1 cellular context compared by ENCODE assay signal in the genomic region with DNA sequence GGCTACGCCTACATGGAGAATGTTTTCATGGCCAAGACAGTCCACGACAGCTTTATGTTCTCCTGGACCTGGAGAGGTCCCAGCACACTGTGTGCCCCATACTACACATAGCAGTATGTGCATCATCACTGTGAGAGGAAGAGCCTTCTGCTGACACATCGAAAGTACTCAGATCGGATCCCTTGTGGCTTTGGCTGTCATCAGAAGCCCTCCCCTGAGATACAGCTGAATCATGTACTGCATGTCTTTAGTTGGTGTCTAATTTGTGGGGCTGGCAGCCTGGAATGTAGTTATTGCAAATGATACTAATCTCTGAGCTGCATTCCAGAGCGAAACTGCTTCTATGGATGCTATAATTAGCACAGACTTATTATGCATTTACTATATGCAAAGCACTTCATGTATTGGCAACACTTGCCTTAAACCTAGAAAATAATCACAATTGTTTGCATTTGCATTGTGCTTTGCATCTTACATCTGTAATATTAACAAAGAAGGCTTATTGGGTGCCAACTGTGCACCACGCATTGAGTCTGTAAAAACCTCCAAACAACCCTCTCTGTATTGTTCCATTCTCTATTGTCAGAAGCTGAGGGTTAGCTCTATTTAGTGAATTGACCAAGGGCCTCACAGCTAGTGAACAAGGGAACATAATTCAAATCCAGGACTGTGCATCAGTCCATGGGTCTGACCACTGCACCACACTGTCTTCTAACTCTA.
TF ChIP-seq lines count a peak whose summit lies in the region.

No MANE protein-coding gene starts in this region.

TF ChIP-seq in GM12878, 131 proteins besides CTCF, POLR2A, EP300 and RAD21 (continued from another document and continues in another):
- TF ChIP-seq BHLHE40 (IDR thresholded peaks at IDR 0.05; ENCODE audit: borderline replicate concordance in 1 of 2, low read depth in 2 of 2, low read length in 1 of 2) (no peak), CREB1 (IDR thresholded peaks at IDR 0.05; ENCODE audit: low read depth) (peak; percentile 55; the same call in 1 of the 2 replicates), ESRRA (IDR thresholded peaks at IDR 0.05; ENCODE audit: low read length) (no peak), NRF1 (conservative IDR thresholded peaks at IDR 0.05; ENCODE audit: low read depth, low read length) (no peak), FOXM1 (IDR thresholded peaks at IDR 0.05; ENCODE audit: low read depth, low read length) (no peak), IKZF1 (conservative IDR thresholded peaks at IDR 0.05) (no peak), CEBPB (IDR thresholded peaks at IDR 0.05; ENCODE audit: borderline replicate concordance in 1 of 2, low read depth in 2 of 2, low read length in 2 of 2) (no peak), TCF7 (IDR thresholded peaks at IDR 0.05; ENCODE audit: borderline replicate concordance) (no peak), TBL1XR1 (IDR thresholded peaks at IDR 0.05; ENCODE audit: low read depth, low read length) (no peak), FOS (IDR thresholded peaks at IDR 0.05; ENCODE audit: borderline replicate concordance, extremely low read depth, insufficient read length) (no peak), RCOR1 (conservative IDR thresholded peaks at IDR 0.05; ENCODE audit: low read depth, low read length) (no peak), SMAD5 (IDR thresholded peaks at IDR 0.05; ENCODE audit: low read depth) (no peak), SUPT20H (IDR thresholded peaks at IDR 0.05; ENCODE audit: borderline replicate concordance, control insufficient read depth, low read depth, low read length) (no peak), EED (IDR thresholded peaks at IDR 0.05; ENCODE audit: low read depth) (no peak), SREBF1 (IDR thresholded peaks at IDR 0.05; ENCODE audit: low read length) (no peak), HDAC2 (IDR thresholded peaks at IDR 0.05) (no peak), TCF12 (IDR thresholded peaks at IDR 0.05; ENCODE audit: low read depth, low read length) (0 out of 2 replicates have a peak, but pooled peaks have one; percentile 37), ETV6 (conservative IDR thresholded peaks at IDR 0.05 in 1 of 2, IDR thresholded peaks at IDR 0.05 in 1 of 2; ENCODE audit: borderline replicate concordance in 1 of 2, low read depth in 1 of 2) (no peak), JUND (IDR thresholded peaks at IDR 0.05; ENCODE audit: low read depth, low read length) (no peak), CHD2 (IDR thresholded peaks at IDR 0.05; ENCODE audit: borderline replicate concordance, low read depth, low read length) (no peak), NR2C1 (IDR thresholded peaks at IDR 0.05) (no peak), RELA (IDR thresholded peaks at IDR 0.05; ENCODE audit: borderline replicate concordance, partially characterized antibody) (no peak)
- TF ChIP-seq, protein P1, sequence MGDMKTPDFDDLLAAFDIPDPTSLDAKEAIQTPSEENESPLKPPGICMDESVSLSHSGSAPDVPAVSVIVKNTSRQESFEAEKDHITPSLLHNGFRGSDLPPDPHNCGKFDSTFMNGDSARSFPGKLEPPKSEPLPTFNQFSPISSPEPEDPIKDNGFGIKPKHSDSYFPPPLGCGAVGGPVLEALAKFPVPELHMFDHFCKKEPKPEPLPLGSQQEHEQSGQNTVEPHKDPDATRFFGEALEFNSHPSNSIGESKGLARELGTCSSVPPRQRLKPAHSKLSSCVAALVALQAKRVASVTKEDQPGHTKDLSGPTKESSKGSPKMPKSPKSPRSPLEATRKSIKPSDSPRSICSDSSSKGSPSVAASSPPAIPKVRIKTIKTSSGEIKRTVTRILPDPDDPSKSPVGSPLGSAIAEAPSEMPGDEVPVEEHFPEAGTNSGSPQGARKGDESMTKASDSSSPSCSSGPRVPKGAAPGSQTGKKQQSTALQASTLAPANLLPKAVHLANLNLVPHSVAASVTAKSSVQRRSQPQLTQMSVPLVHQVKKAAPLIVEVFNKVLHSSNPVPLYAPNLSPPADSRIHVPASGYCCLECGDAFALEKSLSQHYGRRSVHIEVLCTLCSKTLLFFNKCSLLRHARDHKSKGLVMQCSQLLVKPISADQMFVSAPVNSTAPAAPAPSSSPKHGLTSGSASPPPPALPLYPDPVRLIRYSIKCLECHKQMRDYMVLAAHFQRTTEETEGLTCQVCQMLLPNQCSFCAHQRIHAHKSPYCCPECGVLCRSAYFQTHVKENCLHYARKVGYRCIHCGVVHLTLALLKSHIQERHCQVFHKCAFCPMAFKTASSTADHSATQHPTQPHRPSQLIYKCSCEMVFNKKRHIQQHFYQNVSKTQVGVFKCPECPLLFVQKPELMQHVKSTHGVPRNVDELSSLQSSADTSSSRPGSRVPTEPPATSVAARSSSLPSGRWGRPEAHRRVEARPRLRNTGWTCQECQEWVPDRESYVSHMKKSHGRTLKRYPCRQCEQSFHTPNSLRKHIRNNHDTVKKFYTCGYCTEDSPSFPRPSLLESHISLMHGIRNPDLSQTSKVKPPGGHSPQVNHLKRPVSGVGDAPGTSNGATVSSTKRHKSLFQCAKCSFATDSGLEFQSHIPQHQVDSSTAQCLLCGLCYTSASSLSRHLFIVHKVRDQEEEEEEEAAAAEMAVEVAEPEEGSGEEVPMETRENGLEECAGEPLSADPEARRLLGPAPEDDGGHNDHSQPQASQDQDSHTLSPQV (IDR thresholded peaks at IDR 0.05), result no peak
- TF ChIP-seq, protein P2, sequence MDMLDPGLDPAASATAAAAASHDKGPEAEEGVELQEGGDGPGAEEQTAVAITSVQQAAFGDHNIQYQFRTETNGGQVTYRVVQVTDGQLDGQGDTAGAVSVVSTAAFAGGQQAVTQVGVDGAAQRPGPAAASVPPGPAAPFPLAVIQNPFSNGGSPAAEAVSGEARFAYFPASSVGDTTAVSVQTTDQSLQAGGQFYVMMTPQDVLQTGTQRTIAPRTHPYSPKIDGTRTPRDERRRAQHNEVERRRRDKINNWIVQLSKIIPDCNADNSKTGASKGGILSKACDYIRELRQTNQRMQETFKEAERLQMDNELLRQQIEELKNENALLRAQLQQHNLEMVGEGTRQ (IDR thresholded peaks at IDR 0.05; ENCODE audit: borderline replicate concordance, low read depth, low read length), result no peak
- TF ChIP-seq, protein P3, sequence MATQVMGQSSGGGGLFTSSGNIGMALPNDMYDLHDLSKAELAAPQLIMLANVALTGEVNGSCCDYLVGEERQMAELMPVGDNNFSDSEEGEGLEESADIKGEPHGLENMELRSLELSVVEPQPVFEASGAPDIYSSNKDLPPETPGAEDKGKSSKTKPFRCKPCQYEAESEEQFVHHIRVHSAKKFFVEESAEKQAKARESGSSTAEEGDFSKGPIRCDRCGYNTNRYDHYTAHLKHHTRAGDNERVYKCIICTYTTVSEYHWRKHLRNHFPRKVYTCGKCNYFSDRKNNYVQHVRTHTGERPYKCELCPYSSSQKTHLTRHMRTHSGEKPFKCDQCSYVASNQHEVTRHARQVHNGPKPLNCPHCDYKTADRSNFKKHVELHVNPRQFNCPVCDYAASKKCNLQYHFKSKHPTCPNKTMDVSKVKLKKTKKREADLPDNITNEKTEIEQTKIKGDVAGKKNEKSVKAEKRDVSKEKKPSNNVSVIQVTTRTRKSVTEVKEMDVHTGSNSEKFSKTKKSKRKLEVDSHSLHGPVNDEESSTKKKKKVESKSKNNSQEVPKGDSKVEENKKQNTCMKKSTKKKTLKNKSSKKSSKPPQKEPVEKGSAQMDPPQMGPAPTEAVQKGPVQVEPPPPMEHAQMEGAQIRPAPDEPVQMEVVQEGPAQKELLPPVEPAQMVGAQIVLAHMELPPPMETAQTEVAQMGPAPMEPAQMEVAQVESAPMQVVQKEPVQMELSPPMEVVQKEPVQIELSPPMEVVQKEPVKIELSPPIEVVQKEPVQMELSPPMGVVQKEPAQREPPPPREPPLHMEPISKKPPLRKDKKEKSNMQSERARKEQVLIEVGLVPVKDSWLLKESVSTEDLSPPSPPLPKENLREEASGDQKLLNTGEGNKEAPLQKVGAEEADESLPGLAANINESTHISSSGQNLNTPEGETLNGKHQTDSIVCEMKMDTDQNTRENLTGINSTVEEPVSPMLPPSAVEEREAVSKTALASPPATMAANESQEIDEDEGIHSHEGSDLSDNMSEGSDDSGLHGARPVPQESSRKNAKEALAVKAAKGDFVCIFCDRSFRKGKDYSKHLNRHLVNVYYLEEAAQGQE (IDR thresholded peaks at IDR 0.05; ENCODE audit: low read depth, low read length), result no peak
- TF ChIP-seq, protein P4, sequence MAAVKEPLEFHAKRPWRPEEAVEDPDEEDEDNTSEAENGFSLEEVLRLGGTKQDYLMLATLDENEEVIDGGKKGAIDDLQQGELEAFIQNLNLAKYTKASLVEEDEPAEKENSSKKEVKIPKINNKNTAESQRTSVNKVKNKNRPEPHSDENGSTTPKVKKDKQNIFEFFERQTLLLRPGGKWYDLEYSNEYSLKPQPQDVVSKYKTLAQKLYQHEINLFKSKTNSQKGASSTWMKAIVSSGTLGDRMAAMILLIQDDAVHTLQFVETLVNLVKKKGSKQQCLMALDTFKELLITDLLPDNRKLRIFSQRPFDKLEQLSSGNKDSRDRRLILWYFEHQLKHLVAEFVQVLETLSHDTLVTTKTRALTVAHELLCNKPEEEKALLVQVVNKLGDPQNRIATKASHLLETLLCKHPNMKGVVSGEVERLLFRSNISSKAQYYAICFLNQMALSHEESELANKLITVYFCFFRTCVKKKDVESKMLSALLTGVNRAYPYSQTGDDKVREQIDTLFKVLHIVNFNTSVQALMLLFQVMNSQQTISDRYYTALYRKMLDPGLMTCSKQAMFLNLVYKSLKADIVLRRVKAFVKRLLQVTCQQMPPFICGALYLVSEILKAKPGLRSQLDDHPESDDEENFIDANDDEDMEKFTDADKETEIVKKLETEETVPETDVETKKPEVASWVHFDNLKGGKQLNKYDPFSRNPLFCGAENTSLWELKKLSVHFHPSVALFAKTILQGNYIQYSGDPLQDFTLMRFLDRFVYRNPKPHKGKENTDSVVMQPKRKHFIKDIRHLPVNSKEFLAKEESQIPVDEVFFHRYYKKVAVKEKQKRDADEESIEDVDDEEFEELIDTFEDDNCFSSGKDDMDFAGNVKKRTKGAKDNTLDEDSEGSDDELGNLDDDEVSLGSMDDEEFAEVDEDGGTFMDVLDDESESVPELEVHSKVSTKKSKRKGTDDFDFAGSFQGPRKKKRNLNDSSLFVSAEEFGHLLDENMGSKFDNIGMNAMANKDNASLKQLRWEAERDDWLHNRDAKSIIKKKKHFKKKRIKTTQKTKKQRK (IDR thresholded peaks at IDR 0.05; ENCODE audit: low read depth, low read length), result no peak
- TF ChIP-seq, protein P5, sequence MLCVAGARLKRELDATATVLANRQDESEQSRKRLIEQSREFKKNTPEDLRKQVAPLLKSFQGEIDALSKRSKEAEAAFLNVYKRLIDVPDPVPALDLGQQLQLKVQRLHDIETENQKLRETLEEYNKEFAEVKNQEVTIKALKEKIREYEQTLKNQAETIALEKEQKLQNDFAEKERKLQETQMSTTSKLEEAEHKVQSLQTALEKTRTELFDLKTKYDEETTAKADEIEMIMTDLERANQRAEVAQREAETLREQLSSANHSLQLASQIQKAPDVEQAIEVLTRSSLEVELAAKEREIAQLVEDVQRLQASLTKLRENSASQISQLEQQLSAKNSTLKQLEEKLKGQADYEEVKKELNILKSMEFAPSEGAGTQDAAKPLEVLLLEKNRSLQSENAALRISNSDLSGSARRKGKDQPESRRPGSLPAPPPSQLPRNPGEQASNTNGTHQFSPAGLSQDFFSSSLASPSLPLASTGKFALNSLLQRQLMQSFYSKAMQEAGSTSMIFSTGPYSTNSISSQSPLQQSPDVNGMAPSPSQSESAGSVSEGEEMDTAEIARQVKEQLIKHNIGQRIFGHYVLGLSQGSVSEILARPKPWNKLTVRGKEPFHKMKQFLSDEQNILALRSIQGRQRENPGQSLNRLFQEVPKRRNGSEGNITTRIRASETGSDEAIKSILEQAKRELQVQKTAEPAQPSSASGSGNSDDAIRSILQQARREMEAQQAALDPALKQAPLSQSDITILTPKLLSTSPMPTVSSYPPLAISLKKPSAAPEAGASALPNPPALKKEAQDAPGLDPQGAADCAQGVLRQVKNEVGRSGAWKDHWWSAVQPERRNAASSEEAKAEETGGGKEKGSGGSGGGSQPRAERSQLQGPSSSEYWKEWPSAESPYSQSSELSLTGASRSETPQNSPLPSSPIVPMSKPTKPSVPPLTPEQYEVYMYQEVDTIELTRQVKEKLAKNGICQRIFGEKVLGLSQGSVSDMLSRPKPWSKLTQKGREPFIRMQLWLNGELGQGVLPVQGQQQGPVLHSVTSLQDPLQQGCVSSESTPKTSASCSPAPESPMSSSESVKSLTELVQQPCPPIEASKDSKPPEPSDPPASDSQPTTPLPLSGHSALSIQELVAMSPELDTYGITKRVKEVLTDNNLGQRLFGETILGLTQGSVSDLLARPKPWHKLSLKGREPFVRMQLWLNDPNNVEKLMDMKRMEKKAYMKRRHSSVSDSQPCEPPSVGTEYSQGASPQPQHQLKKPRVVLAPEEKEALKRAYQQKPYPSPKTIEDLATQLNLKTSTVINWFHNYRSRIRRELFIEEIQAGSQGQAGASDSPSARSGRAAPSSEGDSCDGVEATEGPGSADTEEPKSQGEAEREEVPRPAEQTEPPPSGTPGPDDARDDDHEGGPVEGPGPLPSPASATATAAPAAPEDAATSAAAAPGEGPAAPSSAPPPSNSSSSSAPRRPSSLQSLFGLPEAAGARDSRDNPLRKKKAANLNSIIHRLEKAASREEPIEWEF (IDR thresholded peaks at IDR 0.05; ENCODE audit: insufficient replicate concordance, low read depth, low read length), result no peak
- TF ChIP-seq, protein P6, sequence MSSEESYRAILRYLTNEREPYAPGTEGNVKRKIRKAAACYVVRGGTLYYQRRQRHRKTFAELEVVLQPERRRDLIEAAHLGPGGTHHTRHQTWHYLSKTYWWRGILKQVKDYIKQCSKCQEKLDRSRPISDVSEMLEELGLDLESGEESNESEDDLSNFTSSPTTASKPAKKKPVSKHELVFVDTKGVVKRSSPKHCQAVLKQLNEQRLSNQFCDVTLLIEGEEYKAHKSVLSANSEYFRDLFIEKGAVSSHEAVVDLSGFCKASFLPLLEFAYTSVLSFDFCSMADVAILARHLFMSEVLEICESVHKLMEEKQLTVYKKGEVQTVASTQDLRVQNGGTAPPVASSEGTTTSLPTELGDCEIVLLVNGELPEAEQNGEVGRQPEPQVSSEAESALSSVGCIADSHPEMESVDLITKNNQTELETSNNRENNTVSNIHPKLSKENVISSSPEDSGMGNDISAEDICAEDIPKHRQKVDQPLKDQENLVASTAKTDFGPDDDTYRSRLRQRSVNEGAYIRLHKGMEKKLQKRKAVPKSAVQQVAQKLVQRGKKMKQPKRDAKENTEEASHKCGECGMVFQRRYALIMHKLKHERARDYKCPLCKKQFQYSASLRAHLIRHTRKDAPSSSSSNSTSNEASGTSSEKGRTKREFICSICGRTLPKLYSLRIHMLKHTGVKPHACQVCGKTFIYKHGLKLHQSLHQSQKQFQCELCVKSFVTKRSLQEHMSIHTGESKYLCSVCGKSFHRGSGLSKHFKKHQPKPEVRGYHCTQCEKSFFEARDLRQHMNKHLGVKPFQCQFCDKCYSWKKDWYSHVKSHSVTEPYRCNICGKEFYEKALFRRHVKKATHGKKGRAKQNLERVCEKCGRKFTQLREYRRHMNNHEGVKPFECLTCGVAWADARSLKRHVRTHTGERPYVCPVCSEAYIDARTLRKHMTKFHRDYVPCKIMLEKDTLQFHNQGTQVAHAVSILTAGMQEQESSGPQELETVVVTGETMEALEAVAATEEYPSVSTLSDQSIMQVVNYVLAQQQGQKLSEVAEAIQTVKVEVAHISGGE (CRISPR knock-in tag; IDR thresholded peaks at IDR 0.05), result no peak
